15 cellular contexts compared by ENCODE assay signal in the genomic region with DNA sequence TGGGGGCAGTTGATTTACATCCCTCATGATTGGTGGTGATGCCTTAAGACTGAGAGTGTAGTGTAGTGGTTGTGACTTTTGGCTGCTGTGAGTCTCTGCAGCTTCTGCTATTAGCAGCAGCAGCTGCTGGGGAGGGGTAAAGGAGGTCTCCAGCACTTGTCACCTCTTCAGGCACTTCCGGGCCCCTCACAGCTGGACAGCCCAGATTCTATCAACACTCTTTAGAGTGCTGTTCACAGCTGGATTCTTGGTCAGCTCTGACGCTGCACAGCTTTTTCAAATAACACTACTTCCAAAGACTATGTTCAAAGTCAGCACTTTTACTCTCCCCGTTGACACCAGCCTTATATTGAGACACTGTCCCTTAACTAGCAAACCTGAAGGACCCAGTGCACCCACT.
DNase-seq lines count a peak whose midpoint lies in the region; ATAC-seq and TF ChIP-seq lines count a peak whose summit lies in the region.
"Had no signal": no experiment of that assay in that cellular context is flagged by ENCODE, and none has a peak within 500 bp of the region (broad histone marks: within the 10 kb centered on the region; RNA-seq: fewer than 3 reads in every experiment).

No MANE protein-coding gene starts in this region.

- H2BK5ac ChIP-seq in IMR-90 (ENCODE audit: low read depth, low read length, poor library complexity, severe bottlenecking), result no peak overlapping the region
- no peak overlapping the region for H2BK5ac ChIP-seq in mesenchymal stem cell (ENCODE audit: low read depth, low read length, poor library complexity, severe bottlenecking)
- no peak overlapping the region for H2BK5ac ChIP-seq in neuronal stem cell (ENCODE audit: low read length)

- DNase-seq in Right ventricle myocardium inferior (ENCODE audit: missing footprints) (peak; percentile 50), Right ventricle myocardium superior (no peak), IMR-90 (no peak), mesenchymal stem cell (no peak), neuronal stem cell (ENCODE audit: low spot score) (no peak), NCI-H1105 (lab: John Stamatoyannopoulos, UW) (no peak), NCI-H2107 (lab: John Stamatoyannopoulos, UW) (no peak)
- DNase-seq: AML-193; Caco-2; CD4-positive, alpha-beta T cell; H9 had no signal

- no peaks in the 10 kb centered on the region for H3K9me3 ChIP-seq in IMR-90 (ENCODE audit: control insufficient read depth, insufficient read depth, low read length)
- no peaks in the 10 kb centered on the region for H3K9me3 ChIP-seq in mesenchymal stem cell (ENCODE audit: control insufficient read depth, low read length)
- H3K9me3 ChIP-seq in neuronal stem cell (replicated peaks in 1 of 2; ENCODE audit: control insufficient read depth in 2 of 2, insufficient read depth in 1 of 2, low read depth in 1 of 2, low read length in 2 of 2), result no peaks in the 10 kb centered on the region
- H3K9me3 ChIP-seq: A549, Caco-2 had no signal

- no peak overlapping the region for H4K8ac ChIP-seq in IMR-90 (ENCODE audit: low read depth in 2 of 2, low read length in 2 of 2)
- no peak overlapping the region for H4K8ac ChIP-seq in mesenchymal stem cell (ENCODE audit: low read length)
- H4K8ac ChIP-seq in neuronal stem cell (ENCODE audit: low read depth, low read length), result no peak overlapping the region

- no peak overlapping the region for H2AFZ ChIP-seq in IMR-90 (replicated peaks; ENCODE audit: low read length, poor library complexity)
- peak overlapping the region; percentile 46 for H2AFZ ChIP-seq in mesenchymal stem cell (ENCODE audit: low read depth, low read length)
- H2AFZ ChIP-seq in neuronal stem cell (ENCODE audit: low read length), result no peak overlapping the region

- H3K4me1 ChIP-seq in IMR-90 (ENCODE audit: control insufficient read depth, insufficient read depth, low read length), result peaks cover 4% of the 10 kb centered on the region
- H3K4me1 ChIP-seq in mesenchymal stem cell (ENCODE audit: control insufficient read depth, insufficient read depth, low read depth, low read length), result no peaks in the 10 kb centered on the region
- H3K4me1 ChIP-seq in neuronal stem cell (ENCODE audit: control insufficient read depth in 2 of 2, insufficient read depth in 1 of 2, low read depth in 1 of 2, low read length in 2 of 2), result peaks cover 0 to 2% of the 10 kb centered on the region in 2 donors
- H3K4me1 ChIP-seq: A549 had no signal

- H2AK5ac ChIP-seq in IMR-90 (ENCODE audit: low read depth, low read length) (no peak overlapping the region), mesenchymal stem cell (ENCODE audit: low read length, severe bottlenecking) (no peak overlapping the region), neuronal stem cell (ENCODE audit: low read depth, low read length) (no peak overlapping the region)

- H2BK15ac ChIP-seq in IMR-90 (ENCODE audit: low read depth, low read length), result 0 out of 3 replicates have a peak overlapping the region, but pooled peaks have one; percentile 27
- peak overlapping the region; percentile 16 for H2BK15ac ChIP-seq in mesenchymal stem cell (ENCODE audit: low read depth, poor library complexity, severe bottlenecking)
- H2BK15ac ChIP-seq in neuronal stem cell (ENCODE audit: low read length), result no peak overlapping the region

- H4K5ac ChIP-seq in IMR-90 (ENCODE audit: low read depth, low read length), result no peak overlapping the region

- H3K4me2 ChIP-seq in IMR-90 (ENCODE audit: low read depth, low read length), result no peak overlapping the region
- no peak overlapping the region for H3K4me2 ChIP-seq in mesenchymal stem cell (ENCODE audit: low read length, poor library complexity, severe bottlenecking)
- no peak overlapping the region for H3K4me2 ChIP-seq in neuronal stem cell (ENCODE audit: insufficient read depth, low read length, poor library complexity, severe bottlenecking)
- H3K4me2 ChIP-seq: A549 had no signal

- H3K56ac ChIP-seq in IMR-90 (ENCODE audit: extremely low read depth, insufficient read depth, low read length), result no peak overlapping the region

- ATAC-seq in Right ventricle myocardium inferior (no peak), Right ventricle myocardium superior (ENCODE audit: poor library complexity) (no peak), IMR-90 (ENCODE audit: low read depth) (no peak), GM18868 (IDR thresholded peaks at IDR 0.05; ENCODE audit: unreplicated experiment) (no peak)
- ATAC-seq: A549 had no signal

- H3K18ac ChIP-seq in IMR-90 (ENCODE audit: low read depth, low read length) (no peak overlapping the region), mesenchymal stem cell (ENCODE audit: low read depth in 1 of 2, low read length in 2 of 2) (no peak overlapping the region), neuronal stem cell (ENCODE audit: low read length) (peak overlapping the region; percentile 32)

- no TSS peak for BruUV-seq in IMR-90 (replicated peaks; lab: Mats Ljungman, UMichigan)

- H3K9ac ChIP-seq in IMR-90 (ENCODE audit: low read depth, low read length) (no peak overlapping the region), mesenchymal stem cell (ENCODE audit: low read length) (no peak overlapping the region), neuronal stem cell (ENCODE audit: low read depth, low read length, poor library complexity) (no peak overlapping the region)

- H3K4ac ChIP-seq in IMR-90 (ENCODE audit: low read depth, low read length) (peak overlapping the region; percentile 4; the same call in 1 of the 2 replicates), mesenchymal stem cell (ENCODE audit: low read depth in 1 of 2, low read length in 2 of 2) (no peak overlapping the region), neuronal stem cell (ENCODE audit: low read length) (no peak overlapping the region)

- H3K27me3 ChIP-seq in IMR-90 (ENCODE audit: control insufficient read depth, insufficient read depth, low read length), result no peaks in the 10 kb centered on the region
- H3K27me3 ChIP-seq in mesenchymal stem cell (ENCODE audit: control insufficient read depth in 1 of 2, insufficient read depth in 1 of 2, low read length in 2 of 2), result no peaks in the 10 kb centered on the region
- H3K27me3 ChIP-seq in neuronal stem cell (ENCODE audit: control insufficient read depth in 3 of 3, insufficient read depth in 3 of 3, low read depth in 1 of 3, low read length in 3 of 3), result no peaks in the 10 kb centered on the region

- H2BK120ac ChIP-seq in IMR-90 (ENCODE audit: low read depth, low read length), result no peak overlapping the region; the same call in 1 of the 2 replicates
- no peak overlapping the region for H2BK120ac ChIP-seq in mesenchymal stem cell (ENCODE audit: low read depth, low read length)
- no peak overlapping the region for H2BK120ac ChIP-seq in neuronal stem cell (ENCODE audit: low read depth, low read length)

- H3K79me1 ChIP-seq in IMR-90 (ENCODE audit: low read depth in 1 of 2, low read length in 2 of 2) (no peaks in the 10 kb centered on the region), mesenchymal stem cell (replicated peaks; ENCODE audit: low read length, poor library complexity, severe bottlenecking) (no peaks in the 10 kb centered on the region), neuronal stem cell (ENCODE audit: low read depth, low read length) (no peaks in the 10 kb centered on the region)

- no peaks in the 10 kb centered on the region for H3K9me1 ChIP-seq in IMR-90 (ENCODE audit: insufficient read depth, low read length)

- no peak overlapping the region for H3K23ac ChIP-seq in IMR-90 (ENCODE audit: low read depth, low read length)
- no peak overlapping the region for H3K23ac ChIP-seq in mesenchymal stem cell (ENCODE audit: low read length in 2 of 2)
- no peak overlapping the region for H3K23ac ChIP-seq in neuronal stem cell (ENCODE audit: low read depth, low read length, poor library complexity)

- TF ChIP-seq POLR2A in IMR-90 (IDR thresholded peaks at IDR 0.05; ENCODE audit: low read depth, low read length), result no peak

- H2BK20ac ChIP-seq in IMR-90 (ENCODE audit: low read depth, low read length), result peak overlapping the region; percentile 29; the same call in 1 of the 2 replicates

- dilution Hi-C loops in IMR-90 (cut with HindIII; ENCODE audit: low sequenced_read_pairs, unreplicated experiment), result no loop called here

- H3K36me3 ChIP-seq in IMR-90 (ENCODE audit: control insufficient read depth, insufficient read depth, low read length), result no peaks in the 10 kb centered on the region
- no peaks in the 10 kb centered on the region for H3K36me3 ChIP-seq in mesenchymal stem cell (ENCODE audit: control insufficient read depth in 1 of 2, insufficient read depth in 2 of 2, low read depth in 1 of 2, low read length in 2 of 2)
- H3K36me3 ChIP-seq in neuronal stem cell (replicated peaks in 1 of 2; ENCODE audit: control insufficient read depth in 2 of 2, insufficient read depth in 2 of 2, low read length in 2 of 2), result no peaks in the 10 kb centered on the region

- CTCF ChIA-PET in IMR-90 (lab: Yijun Ruan, JAX), result no interaction called here

- H2AK9ac ChIP-seq in IMR-90 (replicated peaks; ENCODE audit: low read depth, low read length, poor library complexity), result no peak overlapping the region

- no peak overlapping the region for H3K4me3 ChIP-seq in IMR-90 (ENCODE audit: insufficient read depth, low read depth, low read length)
- no peak overlapping the region for H3K4me3 ChIP-seq in mesenchymal stem cell (ENCODE audit: insufficient read depth in 1 of 2, low read depth in 1 of 2, low read length in 2 of 2)
- no peak overlapping the region for H3K4me3 ChIP-seq in neuronal stem cell (ENCODE audit: low read length in 2 of 2)
- H3K4me3 ChIP-seq: A549 had no signal

- in situ Hi-C loops in IMR-90 (cut with MboI; ENCODE audit: low sequenced_read_pairs), result no loop called here

- H4K20me1 ChIP-seq in IMR-90 (ENCODE audit: insufficient read depth, low read length), result no peaks in the 10 kb centered on the region

- no peak overlapping the region for H4K91ac ChIP-seq in IMR-90 (ENCODE audit: insufficient read depth, low read depth, low read length)
- no peak overlapping the region for H4K91ac ChIP-seq in mesenchymal stem cell (ENCODE audit: low read length)
- H4K91ac ChIP-seq in neuronal stem cell (ENCODE audit: low read depth, low read length, poor library complexity), result no peak overlapping the region

- H3K27ac ChIP-seq in IMR-90 (ENCODE audit: insufficient read depth, low read length), result no peak overlapping the region
- no peak overlapping the region for H3K27ac ChIP-seq in mesenchymal stem cell (ENCODE audit: low read length, poor library complexity, severe bottlenecking)
- no peak overlapping the region for H3K27ac ChIP-seq in neuronal stem cell (replicated peaks; ENCODE audit: low read length)
- H3K27ac ChIP-seq: 22Rv1, A549, C4-2B had no signal

- POLR2A ChIA-PET in IMR-90 (lab: Charles Lee; ENCODE audit: unreplicated experiment), result no interaction called here

- intact Hi-C loops in Right ventricle myocardium inferior (cut with DNase I) (no loop called here), Right ventricle myocardium superior (cut with DNase I) (no loop called here), IMR-90 (cut with micrococcal nuclease) (no loop called here)

- WGBS in IMR-90 (ENCODE audit: extremely low coverage in 2 of 2, insufficient read length in 1 of 2), 2 experiments, result 40% methylated on average over 1 of the region's 3 CpGs; no CpG with 5 or more reads in 1 of the 2 experiments
- 24% methylated on average over 3 of the region's 3 CpGs for WGBS in mesenchymal stem cell
- WGBS in neuronal stem cell (ENCODE audit: extremely low coverage in 2 of 2, insufficient read length in 2 of 2, insufficient replicate concordance in 1 of 2), 2 donors, result no CpG with 5 or more reads among the region's 3 CpGs

- no peak for TF ChIP-seq CTCF in IMR-90 (conservative IDR thresholded peaks at IDR 0.05; ENCODE audit: low read depth, low read length)

- H2BK12ac ChIP-seq in mesenchymal stem cell (ENCODE audit: low read length in 2 of 2), result no peak overlapping the region
- no peak overlapping the region for H2BK12ac ChIP-seq in neuronal stem cell (ENCODE audit: low read length)

- no peak overlapping the region for H3K14ac ChIP-seq in IMR-90 (replicated peaks; ENCODE audit: low read depth, low read length)
- H3K14ac ChIP-seq in mesenchymal stem cell (ENCODE audit: low read length in 2 of 2), result no peak overlapping the region
- H3K14ac ChIP-seq in neuronal stem cell (ENCODE audit: low read length), result no peak overlapping the region

- no peak for TF ChIP-seq RAD21 in IMR-90 (IDR thresholded peaks at IDR 0.05; ENCODE audit: low read length)
